8 cellular contexts compared by ENCODE assay signal in genomic region chr3:197750863-197751737, GRCh38. TPM values are rescaled to one million over a fixed set of nuclear protein-coding genes. Genes with fewer than 3 reads are reported as not detected.
DNase-seq lines count a peak whose midpoint lies in the region; ATAC-seq and TF ChIP-seq lines count a peak whose summit lies in the region.

No MANE protein-coding gene starts in this region.

- TF ChIP-seq CTCF in PC-3 (conservative IDR thresholded peaks at IDR 0.05; ENCODE audit: low read depth, low read length): no peak

- no peaks in the 10 kb centered on the region for H3K27me3 ChIP-seq in PC-3 (ENCODE audit: low read length)

- H3K36me3 Mint-ChIP-seq in activated naive CD8-positive, alpha-beta T cell treated with anti-CD3 and anti-CD28 coated beads, Interleukin-2, amount 10 ng/mL, durations not matched to agents 7 days and 5 days: peaks cover 4% of the 10 kb centered on the region

- H3K27me3 Mint-ChIP-seq in activated naive CD8-positive, alpha-beta T cell treated with anti-CD3 and anti-CD28 coated beads, Interleukin-2, amount 10 ng/mL, durations not matched to agents 7 days and 5 days: no peaks in the 10 kb centered on the region

- H3K4me1 Mint-ChIP-seq in activated naive CD8-positive, alpha-beta T cell treated with anti-CD3 and anti-CD28 coated beads, Interleukin-2, amount 10 ng/mL, durations not matched to agents 7 days and 5 days: peaks cover 22% of the 10 kb centered on the region

- peak; percentile 39 to 61 for DNase-seq in NOMO-1 (lab: John Stamatoyannopoulos, UW; ENCODE audit: unreplicated experiment in 2 of 2)
- DNase-seq in NOMO-1 treated with dmso at 0.1 percent for 144 hours (lab: John Stamatoyannopoulos, UW; ENCODE audit: unreplicated experiment): no peak
- DNase-seq in PC-3: peak; percentile 29
- peak; percentile 48 for DNase-seq in activated naive CD8-positive, alpha-beta T cell treated with anti-CD3 and anti-CD28 coated beads, Interleukin-2, amount 10 ng/mL, durations not matched to agents 7 days and 5 days
- peak; percentile 75 for DNase-seq in left cardiac atrium
- DNase-seq in posterior vena cava (ENCODE audit: low spot score): peak; percentile 91

- peak overlapping the region; percentile 96 for H3K4me3 Mint-ChIP-seq in activated naive CD8-positive, alpha-beta T cell treated with anti-CD3 and anti-CD28 coated beads, Interleukin-2, amount 10 ng/mL, durations not matched to agents 7 days and 5 days

- no peaks in the 10 kb centered on the region for H3K9me2 ChIP-seq in PC-3 (replicated peaks; ENCODE audit: low read length)

- peak overlapping the region; percentile 72 for H3K27ac ChIP-seq in PC-3 (ENCODE audit: low read length)

- TSS peak; percentile 63 for BruUV-seq in PC-3 (replicated peaks; lab: Mats Ljungman, UMichigan)

- POLR2A ChIA-PET in PC-3 (lab: Charles Lee; ENCODE audit: unreplicated experiment): no interaction called here
- POLR2A ChIA-PET in activated naive CD8-positive, alpha-beta T cell treated with anti-CD3 and anti-CD28 coated beads, Interleukin-2, amount 10 ng/mL, durations not matched to agents 7 days and 5 days (lab: Charles Lee): interaction anchor here (0.6 to 2.4 kb wide), 3 partner anchors 39 to 164 kb away, joined by 3 to 10 read pairs (median 7); partner anchors contain the start of gene LRCH3

- H3K4me1 ChIP-seq in PC-3 (ENCODE audit: insufficient read depth, low read length): peaks cover 26% of the 10 kb centered on the region

- CTCF ChIA-PET in PC-3 (lab: Charles Lee): interaction anchor here (0.5 to 1.4 kb wide), 4 partner anchors 18 to 152 kb away, joined by 3 read pairs; no protein-coding TSS in a partner anchor

- H4K20me1 ChIP-seq in PC-3 (ENCODE audit: low read length): peaks cover 19% of the 10 kb centered on the region; the same call in 1 of the 2 replicates

- peak overlapping the region; percentile 80 for H3K4me2 ChIP-seq in PC-3 (ENCODE audit: low read length)

- no peaks in the 10 kb centered on the region for H3F3A ChIP-seq in PC-3 (ENCODE audit: low read length, unreplicated experiment)

- peaks cover 2% of the 10 kb centered on the region; the same call in 1 of the 2 replicates for H3K36me3 ChIP-seq in PC-3 (ENCODE audit: low read depth, low read length)

- H3K27ac Mint-ChIP-seq in activated naive CD8-positive, alpha-beta T cell treated with anti-CD3 and anti-CD28 coated beads, Interleukin-2, amount 10 ng/mL, durations not matched to agents 7 days and 5 days: peak overlapping the region; percentile 88

- peaks cover 60% of the 10 kb centered on the region for H3K79me2 ChIP-seq in PC-3 (ENCODE audit: low read length)

- peak overlapping the region; percentile 95 for H2AFZ ChIP-seq in PC-3 (ENCODE audit: low read length)

- H3K4me3 ChIP-seq in PC-3 (ENCODE audit: low read length): peak overlapping the region; percentile 74

- ATAC-seq in PC-3 (peak; percentile 1; the same call in 1 of the 2 replicates), left cardiac atrium (peak; percentile 2 to 7), HG03139 (IDR thresholded peaks at IDR 0.05; ENCODE audit: unreplicated experiment) (no peak), GM21529 (IDR thresholded peaks at IDR 0.05; ENCODE audit: unreplicated experiment) (no peak)
- ATAC-seq in activated naive CD8-positive, alpha-beta T cell treated with anti-CD3 and anti-CD28 coated beads, Interleukin-2, amount 10 ng/mL, durations not matched to agents 7 days and 5 days (ENCODE audit: low read depth): no peak

- intact Hi-C loops in PC-3 (cut with micrococcal nuclease) (loop anchor here (5.0 kb wide), 1 partner anchor 41 kb away; the partner anchor contains the start of gene LRCH3), left cardiac atrium (cut with DNase I) (no loop called here), posterior vena cava (cut with DNase I) (no loop called here)

- no peaks in the 10 kb centered on the region for H3K9me3 ChIP-seq in PC-3 (ENCODE audit: low read length)

- peak overlapping the region; percentile 89 for H3K9ac ChIP-seq in PC-3 (ENCODE audit: low read length)

- H3K9me3 Mint-ChIP-seq in activated naive CD8-positive, alpha-beta T cell treated with anti-CD3 and anti-CD28 coated beads, Interleukin-2, amount 10 ng/mL, durations not matched to agents 7 days and 5 days: no peaks in the 10 kb centered on the region

RNA-seq across cellular contexts. Expression of gene FYTTD1, which starts 1.4 kb away (rescaled TPM):
- total RNA-seq in PC-3 (2014; rRNA removed): 54.6 and 85.4 TPM in 2 replicates
- total RNA-seq in activated naive CD8-positive, alpha-beta T cell treated with anti-CD3 and anti-CD28 coated beads, Interleukin-2, amount 10 ng/mL, durations not matched to agents 7 days and 5 days: 10 to 100 TPM; 38.0 to 48.8 TPM
- total RNA-seq in left cardiac atrium: 10 to 100 TPM; 51.5 to 74.9 TPM
- 10 to 100 TPM; 56.2 to 75.1 TPM for total RNA-seq in posterior vena cava

RNA-seq across cellular contexts. Expression of gene RUBCN, which starts 14.4 kb away (rescaled TPM):
- total RNA-seq in PC-3 (2014; rRNA removed): 24.5 and 32.9 TPM in 2 replicates
- total RNA-seq in activated naive CD8-positive, alpha-beta T cell treated with anti-CD3 and anti-CD28 coated beads, Interleukin-2, amount 10 ng/mL, durations not matched to agents 7 days and 5 days: 10 to 100 TPM; 55.1 to 55.8 TPM
- 10 to 100 TPM; 14.0 to 22.7 TPM for total RNA-seq in left cardiac atrium
- total RNA-seq in posterior vena cava: 10 to 100 TPM; 22.6 to 31.2 TPM

RNA-seq across cellular contexts. Expression of gene LRCH3, which starts 40.0 kb away (rescaled TPM):
- total RNA-seq in PC-3 (2014; rRNA removed) (43.1 and 146 TPM in 2 replicates), left cardiac atrium (10 to 100 TPM; 21.3 to 35.3 TPM), posterior vena cava (10 to 100 TPM; 58.7 to 67.5 TPM)
- total RNA-seq in activated naive CD8-positive, alpha-beta T cell treated with anti-CD3 and anti-CD28 coated beads, Interleukin-2, amount 10 ng/mL, durations not matched to agents 7 days and 5 days: 10 to 100 TPM; 67.1 to 83.4 TPM

Comparison
In these comparisons a context has a peak if more than half of its experiments do, and no peak if none do; other contexts are left out.
1. ATAC-seq: peak in PC-3 (single experiment) and left cardiac atrium (2 of 2); none in activated naive CD8-positive, alpha-beta T cell treated with anti-CD3 and anti-CD28 coated beads, Interleukin-2, amount 10 ng/mL, durations not matched to agents 7 days and 5 days (single experiment), HG03139 (single experiment) and GM21529 (single experiment).